ENCODE assay signal across 17 cellular contexts in genomic region chr2:46378616-46379015, GRCh38.
DNase-seq lines count a peak whose midpoint lies in the region; ATAC-seq and TF ChIP-seq lines count a peak whose summit lies in the region.
"Had no signal": no experiment of that assay in that cellular context is flagged by ENCODE, and none has a peak within 500 bp of the region (broad histone marks: within the 10 kb centered on the region; RNA-seq: fewer than 3 reads in every experiment).

No MANE protein-coding gene starts in this region.

- TF ChIP-seq POLR2A in heart left ventricle (IDR thresholded peaks at IDR 0.05), result no peak

- H3K36me3 ChIP-seq in left ventricle myocardium inferior, result peaks cover 100% of the 10 kb centered on the region
- peaks cover 6 to 100% (median 100%) of the 10 kb centered on the region in 9 donors for H3K36me3 ChIP-seq in heart left ventricle
- no peaks in the 10 kb centered on the region for H3K36me3 ChIP-seq in endodermal cell (ENCODE audit: control insufficient read depth, insufficient read depth, low read length)

- no peak overlapping the region for H3K9ac ChIP-seq in endodermal cell (ENCODE audit: extremely low read depth, low read length, poor library complexity, severe bottlenecking)
- H3K9ac ChIP-seq: BLaER1 treated with 17β-estradiol and CSF1 and Interleukin-3, amounts not matched to agents 10 nM and 100 nM had no signal

- H3K4me1 Mint-ChIP-seq in endodermal cell, result peaks cover 9% of the 10 kb centered on the region
- no peaks in the 10 kb centered on the region for H3K4me1 Mint-ChIP-seq in osteocyte (ENCODE audit: unreplicated experiment)
- no peaks in the 10 kb centered on the region for H3K4me1 Mint-ChIP-seq in immature natural killer cell

- 85 to 90% (median 87%) methylated on average over 3 of the region's 3 CpGs for WGBS in heart left ventricle, 4 donors
- 88 to 100% methylated on average over 2 to 3 of the region's 3 CpGs for WGBS in endodermal cell (ENCODE audit: insufficient coverage in 1 of 2, insufficient read length in 1 of 2), 2 experiments

- no peak overlapping the region for H3K4me3 Mint-ChIP-seq in endodermal cell
- no peak overlapping the region for H3K4me3 Mint-ChIP-seq in osteocyte (ENCODE audit: unreplicated experiment)
- H3K4me3 Mint-ChIP-seq in immature natural killer cell, result no peak overlapping the region
- H3K4me3 Mint-ChIP-seq: CD8-positive, alpha-beta T cell; HFFc6 had no signal

- H3K36me3 Mint-ChIP-seq in endodermal cell (ENCODE audit: low read depth), result no peaks in the 10 kb centered on the region
- H3K36me3 Mint-ChIP-seq in osteocyte (ENCODE audit: unreplicated experiment), result peaks cover 2% of the 10 kb centered on the region
- H3K36me3 Mint-ChIP-seq in immature natural killer cell, result no peaks in the 10 kb centered on the region
- H3K36me3 Mint-ChIP-seq: CD8-positive, alpha-beta T cell had no signal

- H3K9me3 Mint-ChIP-seq in endodermal cell (no peaks in the 10 kb centered on the region), osteocyte (ENCODE audit: unreplicated experiment) (no peaks in the 10 kb centered on the region), immature natural killer cell (no peaks in the 10 kb centered on the region)
- H3K9me3 Mint-ChIP-seq: CD8-positive, alpha-beta T cell; HFFc6 had no signal

- TF ChIP-seq CTCF in left ventricle myocardium inferior (IDR thresholded peaks at IDR 0.05; ENCODE audit: borderline replicate concordance) (no peak), heart left ventricle (IDR thresholded peaks at IDR 0.05) (no peak), endodermal cell (conservative IDR thresholded peaks at IDR 0.05) (no peak), osteocyte (IDR thresholded peaks at IDR 0.05) (no peak)

- DNase-seq in left ventricle myocardium inferior (no peak), heart left ventricle (no peak), endodermal cell (peak; percentile 22), osteocyte (ENCODE audit: extremely low spot score, unreplicated experiment) (peak; percentile 25), HuH-7 (ENCODE audit: low spot score) (no peak), immature natural killer cell (no peak), inferior parietal cortex (ENCODE audit: extremely low spot score) (no peak)
- DNase-seq: Calu3; CD8-positive, alpha-beta T cell; HFFc6; NCI-H1048; NCI-H1436; NCI-H2029; NCI-H526 treated with DMSO at 0.1 percent for 48 hours had no signal

- H3K27me3 ChIP-seq in left ventricle myocardium inferior (ENCODE audit: low read depth), result no peaks in the 10 kb centered on the region
- no peaks in the 10 kb centered on the region for H3K27me3 ChIP-seq in heart left ventricle
- no peaks in the 10 kb centered on the region for H3K27me3 ChIP-seq in endodermal cell (ENCODE audit: control insufficient read depth, insufficient read depth, low read length, poor library complexity, severe bottlenecking)
- H3K27me3 ChIP-seq: BLaER1 treated with 17β-estradiol and CSF1 and Interleukin-3, amounts not matched to agents 10 nM and 100 nM; SJSA1 had no signal

- H3K27me3 Mint-ChIP-seq in endodermal cell (ENCODE audit: insufficient read depth) (no peaks in the 10 kb centered on the region), osteocyte (ENCODE audit: unreplicated experiment) (no peaks in the 10 kb centered on the region), immature natural killer cell (ENCODE audit: low read depth in 3 of 3) (peaks cover 0 to 5% (median 0%) of the 10 kb centered on the region in 3 donors)

- intact Hi-C loops in left ventricle myocardium inferior (cut with micrococcal nuclease), result no loop called here
- intact Hi-C loops in heart left ventricle (cut with DNase I), result no loop called here

- no peaks in the 10 kb centered on the region for H3K9me3 ChIP-seq in left ventricle myocardium inferior (replicated peaks)
- no peaks in the 10 kb centered on the region for H3K9me3 ChIP-seq in heart left ventricle
- H3K9me3 ChIP-seq in endodermal cell (ENCODE audit: control insufficient read depth, low read length), result no peaks in the 10 kb centered on the region
- H3K9me3 ChIP-seq: SJSA1 had no signal

- H3K27ac ChIP-seq in left ventricle myocardium inferior (replicated peaks) (peak overlapping the region; percentile 63), heart left ventricle (no peak overlapping the region), endodermal cell (ENCODE audit: low read depth, low read length) (no peak overlapping the region)
- H3K27ac ChIP-seq: BLaER1 treated with 17β-estradiol and CSF1 and Interleukin-3, amounts not matched to agents 10 nM and 100 nM; SJSA1 had no signal

- no peak for ATAC-seq in heart left ventricle
- ATAC-seq: CD8-positive, alpha-beta T cell; HepG2 had no signal

- H3K27ac Mint-ChIP-seq in endodermal cell (no peak overlapping the region), osteocyte (ENCODE audit: unreplicated experiment) (no peak overlapping the region), immature natural killer cell (no peak overlapping the region)
- H3K27ac Mint-ChIP-seq: CD8-positive, alpha-beta T cell; HFFc6 had no signal

- H3K4me3 ChIP-seq in left ventricle myocardium inferior (no peak overlapping the region), heart left ventricle (no peak overlapping the region), endodermal cell (ENCODE audit: low read length) (no peak overlapping the region)
- H3K4me3 ChIP-seq: BLaER1 treated with 17β-estradiol and CSF1 and Interleukin-3, amounts not matched to agents 10 nM and 100 nM; SJSA1 had no signal

- peaks cover 57% of the 10 kb centered on the region for H3K4me1 ChIP-seq in left ventricle myocardium inferior
- H3K4me1 ChIP-seq in heart left ventricle, result peaks cover 0 to 35% (median 20%) of the 10 kb centered on the region in 12 donors
- no peaks in the 10 kb centered on the region for H3K4me1 ChIP-seq in endodermal cell (ENCODE audit: control insufficient read depth, insufficient read depth, low read length)
- H3K4me1 ChIP-seq: SJSA1 had no signal

Comparison
In these comparisons a context has a peak if more than half of its experiments do, and no peak if none do; other contexts are left out.
1. DNase-seq: peak in endodermal cell (single experiment) and osteocyte (single experiment); none in left ventricle myocardium inferior (single experiment), heart left ventricle (0 of 5), HuH-7 (single experiment), immature natural killer cell (0 of 3) and inferior parietal cortex (single experiment).